In genomic region chr17:42566873-42567573, GRCh38 we compare ENCODE assay signal across 1 cellular context.
TF ChIP-seq lines count a peak whose summit lies in the region.

MLX (plus strand) TSS chr17:42567100; CDS start chr17:42567125, 25 bp downstream.

TF ChIP-seq in GM12878, 131 proteins besides CTCF, POLR2A, EP300 and RAD21 (continued from another document and continues in another):
- TF ChIP-seq ELK1 (IDR thresholded peaks at IDR 0.05; ENCODE audit: low read depth, low read length) = peak; percentile 81
- no peak for TF ChIP-seq JUNB (IDR thresholded peaks at IDR 0.05)
- TF ChIP-seq ZNF687 (IDR thresholded peaks at IDR 0.05) = peak; percentile 67
- no peak for TF ChIP-seq ZBTB11 (CRISPR knock-in tag; IDR thresholded peaks at IDR 0.05)
- TF ChIP-seq MLLT1 (IDR thresholded peaks at IDR 0.05) = no peak
- TF ChIP-seq KAT2A (conservative IDR thresholded peaks at IDR 0.05; ENCODE audit: control insufficient read depth, low read depth, low read length) = no peak
- 0 out of 2 replicates have a peak, but pooled peaks have one; percentile 10 for TF ChIP-seq CREM (IDR thresholded peaks at IDR 0.05; ENCODE audit: low read depth)
- TF ChIP-seq NFXL1 (IDR thresholded peaks at IDR 0.05; ENCODE audit: borderline replicate concordance) = no peak
- TF ChIP-seq RFX5 (IDR thresholded peaks at IDR 0.05; ENCODE audit: low read depth, low read length) = no peak
- TF ChIP-seq WRNIP1 (IDR thresholded peaks at IDR 0.05; ENCODE audit: borderline replicate concordance, low read depth, low read length) = no peak
- TF ChIP-seq FOS (IDR thresholded peaks at IDR 0.05; ENCODE audit: borderline replicate concordance, extremely low read depth, insufficient read length) = no peak
- no peak for TF ChIP-seq REST (IDR thresholded peaks at IDR 0.05; ENCODE audit: low read depth, low read length)
- TF ChIP-seq SIN3A (IDR thresholded peaks at IDR 0.05; ENCODE audit: low read depth, low read length) = peak; percentile 60; the same call in 1 of the 2 replicates
- TF ChIP-seq POLR2AphosphoS2 (IDR thresholded peaks at IDR 0.05; ENCODE audit: low read depth, low read length) = 0 out of 2 replicates have a peak, but pooled peaks have one; percentile 19
- TF ChIP-seq SUZ12 (IDR thresholded peaks at IDR 0.05; ENCODE audit: unreplicated experiment) = no peak
- TF ChIP-seq SREBF2 (IDR thresholded peaks at IDR 0.05; ENCODE audit: low read length) = no peak
- TF ChIP-seq HCFC1 (IDR thresholded peaks at IDR 0.05; ENCODE audit: low read length) = no peak; the same call in 1 of the 2 replicates
- TF ChIP-seq SP1 (IDR thresholded peaks at IDR 0.05; ENCODE audit: low read depth, low read length) = peak; percentile 68
- no peak for TF ChIP-seq RELB (IDR thresholded peaks at IDR 0.05; ENCODE audit: low read depth)
- TF ChIP-seq EZH2 (IDR thresholded peaks at IDR 0.05; ENCODE audit: borderline replicate concordance, control insufficient read depth, low read depth, low read length) = no peak
- no peak for TF ChIP-seq HDGF (IDR thresholded peaks at IDR 0.05)
- TF ChIP-seq SRF (IDR thresholded peaks at IDR 0.05; ENCODE audit: low read depth in 2 of 2, low read length in 2 of 2) = no peak
- no peak for TF ChIP-seq EED (IDR thresholded peaks at IDR 0.05; ENCODE audit: low read depth)
- no peak for TF ChIP-seq IRF3 (IDR thresholded peaks at IDR 0.05)
- no peak; the same call in none of the 2 replicates for TF ChIP-seq NKRF (conservative IDR thresholded peaks at IDR 0.05)
- no peak for TF ChIP-seq SMC3 (IDR thresholded peaks at IDR 0.05; ENCODE audit: borderline replicate concordance, low read length)
- TF ChIP-seq SMAD1 (IDR thresholded peaks at IDR 0.05; ENCODE audit: low read depth, partially characterized antibody) = peak; percentile 67
- no peak for TF ChIP-seq MYB (IDR thresholded peaks at IDR 0.05; ENCODE audit: borderline replicate concordance, low read depth, low read length)
- no peak for TF ChIP-seq PBX3 (IDR thresholded peaks at IDR 0.05; ENCODE audit: insufficient replicate concordance, low read depth, low read length)
- peak; percentile 76 for TF ChIP-seq YY1 (IDR thresholded peaks at IDR 0.05; ENCODE audit: low read depth, low read length)
- no peak for TF ChIP-seq EGR1 (IDR thresholded peaks at IDR 0.05; ENCODE audit: borderline replicate concordance in 1 of 2, low read depth in 2 of 2, low read length in 2 of 2)
- TF ChIP-seq IKZF2 (IDR thresholded peaks at IDR 0.05) = no peak
